In genomic region chr14:52314521-52315354, GRCh38 we compare ENCODE assay signal across 1 cellular context.
TF ChIP-seq lines count a peak whose summit lies in the region.

No MANE protein-coding gene starts in this region.

TF ChIP-seq in GM23338, 12 proteins besides CTCF, POLR2A, EP300 and RAD21 (continued from another document):
- no peak for TF ChIP-seq ZNF462 (CRISPR knock-in tag; IDR thresholded peaks at IDR 0.05)
- TF ChIP-seq EZH2 (IDR thresholded peaks at IDR 0.05; ENCODE audit: low read depth, unreplicated experiment): peak; percentile 66
- no peak for TF ChIP-seq ETS1 (IDR thresholded peaks at IDR 0.05)
- TF ChIP-seq ZNF114 (CRISPR knock-in tag; IDR thresholded peaks at IDR 0.05): no peak
- TF ChIP-seq JUNB (IDR thresholded peaks at IDR 0.05; ENCODE audit: unreplicated experiment): no peak
- no peak for TF ChIP-seq REST (IDR thresholded peaks at IDR 0.05; ENCODE audit: unreplicated experiment)
- TF ChIP-seq CREB1 (CRISPR knock-in tag; IDR thresholded peaks at IDR 0.05; ENCODE audit: low read depth): no peak
TF ChIP-seq in GM23338: peak in this region for 2.
